ENCODE assay signal across 1 cellular context in genomic region chr2:30915485-30915884, GRCh38.
TF ChIP-seq lines count a peak whose summit lies in the region.

No MANE protein-coding gene starts in this region.

TF ChIP-seq in GM12878, 131 proteins besides CTCF, POLR2A, EP300 and RAD21 (continued from another document):
- no peak for TF ChIP-seq ZBTB40 (IDR thresholded peaks at IDR 0.05; ENCODE audit: borderline replicate concordance)
- TF ChIP-seq USF2 (IDR thresholded peaks at IDR 0.05; ENCODE audit: borderline replicate concordance, low read depth, low read length) = no peak
- TF ChIP-seq SKIL (IDR thresholded peaks at IDR 0.05; ENCODE audit: low read depth, poor library complexity, severe bottlenecking) = no peak
- no peak for TF ChIP-seq BCLAF1 (IDR thresholded peaks at IDR 0.05)
- TF ChIP-seq POU2F2 (IDR thresholded peaks at IDR 0.05; ENCODE audit: borderline replicate concordance, low read depth, low read length) = no peak
- TF ChIP-seq SPI1 (IDR thresholded peaks at IDR 0.05; ENCODE audit: borderline replicate concordance, insufficient read depth, low read depth, low read length) = no peak
- TF ChIP-seq BMI1 (IDR thresholded peaks at IDR 0.05; ENCODE audit: borderline replicate concordance) = no peak
- TF ChIP-seq NKRF (conservative IDR thresholded peaks at IDR 0.05) = no peak
